ENCODE assay signal across 27 cellular contexts in the genomic region with DNA sequence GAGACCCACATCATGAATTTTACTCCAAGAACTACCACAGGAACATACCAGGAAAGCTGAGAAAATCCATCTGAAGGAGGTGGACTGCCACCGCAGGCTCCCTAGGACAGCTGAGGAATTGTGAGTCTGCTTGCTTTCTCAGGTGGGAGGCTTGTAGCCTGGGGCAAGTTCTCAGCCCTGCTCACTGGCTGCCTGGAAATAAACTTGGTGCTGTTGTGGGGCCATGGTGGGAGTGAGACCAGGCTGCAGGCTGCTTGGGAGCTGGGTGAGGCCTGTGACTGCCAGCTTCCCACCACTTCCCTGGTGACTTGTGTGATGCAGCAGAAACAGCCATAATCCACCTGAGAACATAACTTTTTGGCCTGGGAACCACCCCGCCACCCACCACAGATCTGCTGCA.
"Had no signal": no experiment of that assay in that cellular context is flagged by ENCODE, and none has a peak within 500 bp of the region (broad histone marks: within the 10 kb centered on the region; RNA-seq: fewer than 3 reads in every experiment).

No MANE protein-coding gene starts in this region.

- H3K27ac ChIP-seq: ovary, parathyroid adenoma, psoas muscle, right lobe of liver, sigmoid colon, stomach, thoracic aorta, thyroid gland, tibial nerve, upper lobe of left lung, vagina had no signal

- H3K36me3 Mint-ChIP-seq: natural killer cell treated with Interleukin-12 subunit alpha and Interleukin-12 subunit beta and Interleukin-15 and Interleukin-18, amount 100 ng/mL, for 72 hours; stimulated activated effector memory CD8-positive, alpha-beta T cell treated with anti-CD3 and anti-CD28 coated beads, Interleukin-12 subunit alpha, Interleukin-12 subunit beta, amount 100 ng/mL, for 72 hours; stimulated activated naive B cell treated with anti-CD40 and anti-IgM and Interleukin-4, amounts not matched to agents 10 μg/mL and 1 μg/mL and 100 μg/mL, for 72 hours had no signal

- H3K27me3 Mint-ChIP-seq: progenitor cell of endocrine pancreas had no signal

- H3K9me3 Mint-ChIP-seq: natural killer cell treated with Interleukin-12 subunit alpha and Interleukin-12 subunit beta and Interleukin-15 and Interleukin-18, amount 100 ng/mL, for 72 hours; nephron progenitor cell; neural crest cell; stimulated activated effector memory CD8-positive, alpha-beta T cell treated with anti-CD3 and anti-CD28 coated beads, Interleukin-12 subunit alpha, Interleukin-12 subunit beta, amount 100 ng/mL, for 72 hours; stimulated activated naive B cell treated with anti-CD40 and anti-IgM and Interleukin-4, amounts not matched to agents 10 μg/mL and 1 μg/mL and 100 μg/mL, for 72 hours had no signal

- ATAC-seq: psoas muscle; right cardiac atrium; right lobe of liver; stimulated activated effector memory CD8-positive, alpha-beta T cell treated with anti-CD3 and anti-CD28 coated beads, Interleukin-12 subunit alpha, Interleukin-12 subunit beta, amount 100 ng/mL, for 72 hours; stimulated activated naive B cell treated with anti-CD40 and anti-IgM and Interleukin-4, amounts not matched to agents 10 μg/mL and 1 μg/mL and 100 μg/mL, for 72 hours had no signal

- H3K27me3 ChIP-seq: ovary, right lobe of liver, sigmoid colon, stomach, thyroid gland, tibial nerve, upper lobe of left lung, vagina had no signal

- H3K4me3 Mint-ChIP-seq: natural killer cell treated with Interleukin-12 subunit alpha and Interleukin-12 subunit beta and Interleukin-15 and Interleukin-18, amount 100 ng/mL, for 72 hours; nephron progenitor cell; neural crest cell; stimulated activated effector memory CD8-positive, alpha-beta T cell treated with anti-CD3 and anti-CD28 coated beads, Interleukin-12 subunit alpha, Interleukin-12 subunit beta, amount 100 ng/mL, for 72 hours; stimulated activated naive B cell treated with anti-CD40 and anti-IgM and Interleukin-4, amounts not matched to agents 10 μg/mL and 1 μg/mL and 100 μg/mL, for 72 hours; stimulated activated naive CD8-positive, alpha-beta T cell treated with anti-CD3 and anti-CD28 coated beads, Interleukin-15, Interleukin-2, amounts not matched to agents 100 ng/mL and 50 ng/mL, for 24 hours had no signal

- H3K4me3 ChIP-seq: ovary, psoas muscle, right lobe of liver, sigmoid colon, stomach, thoracic aorta, thyroid gland, tibial nerve, upper lobe of left lung, vagina had no signal

- H3K36me3 ChIP-seq: ovary, right lobe of liver, sigmoid colon, stomach, thoracic aorta, thyroid gland, tibial nerve, upper lobe of left lung, vagina had no signal

- H3K9me3 ChIP-seq: ovary, right lobe of liver, sigmoid colon, thoracic aorta, thyroid gland, upper lobe of left lung, vagina had no signal

- H3K4me1 ChIP-seq: parathyroid adenoma, psoas muscle, right lobe of liver, sigmoid colon, stomach, thyroid gland, tibial nerve, upper lobe of left lung, vagina had no signal

- H3K4me1 Mint-ChIP-seq: nephron progenitor cell; neural crest cell; stimulated activated effector memory CD8-positive, alpha-beta T cell treated with anti-CD3 and anti-CD28 coated beads, Interleukin-12 subunit alpha, Interleukin-12 subunit beta, amount 100 ng/mL, for 72 hours; stimulated activated naive B cell treated with anti-CD40 and anti-IgM and Interleukin-4, amounts not matched to agents 10 μg/mL and 1 μg/mL and 100 μg/mL, for 72 hours had no signal

- H3K27ac Mint-ChIP-seq: natural killer cell treated with Interleukin-12 subunit alpha and Interleukin-12 subunit beta and Interleukin-15 and Interleukin-18, amount 100 ng/mL, for 72 hours; nephron progenitor cell; progenitor cell of endocrine pancreas; stimulated activated effector memory CD8-positive, alpha-beta T cell treated with anti-CD3 and anti-CD28 coated beads, Interleukin-12 subunit alpha, Interleukin-12 subunit beta, amount 100 ng/mL, for 72 hours; stimulated activated naive B cell treated with anti-CD40 and anti-IgM and Interleukin-4, amounts not matched to agents 10 μg/mL and 1 μg/mL and 100 μg/mL, for 72 hours; stimulated activated naive CD8-positive, alpha-beta T cell treated with anti-CD3 and anti-CD28 coated beads, Interleukin-15, Interleukin-2, amounts not matched to agents 100 ng/mL and 50 ng/mL, for 24 hours had no signal

- H3K9ac ChIP-seq: parathyroid adenoma had no signal

- DNase-seq: nephron progenitor cell; occipital lobe; ovary; psoas muscle; right cardiac atrium; right lobe of liver; sigmoid colon; small intestine; stimulated activated CD4-positive, alpha-beta T cell treated with anti-CD3 and anti-CD28 coated beads, Interleukin-15, amount 100 ng/mL, for 24 hours; stimulated activated CD4-positive, alpha-beta T cell treated with anti-CD3 and anti-CD28 coated beads, Interleukin-2, amount 100 ng/mL, for 24 hours; stimulated activated CD4-positive, alpha-beta T cell treated with anti-CD3 and anti-CD28 coated beads, Interleukin-2, amount 100 ng/mL, for 48 hours; stimulated activated CD4-positive, alpha-beta T cell treated with anti-CD3 and anti-CD28 coated beads, Interleukin-4, amount 100 ng/mL, for 24 hours; stimulated activated naive B cell treated with anti-CD40 and anti-IgM and Interleukin-4, amounts not matched to agents 10 μg/mL and 1 μg/mL and 100 μg/mL, for 72 hours; stimulated activated naive CD4-positive, alpha-beta T cell treated with Interleukin-2 at 50 U/mL for 16 hours; stomach; thyroid gland; trophoblast cell; upper lobe of left lung had no signal

- H3K79me2 ChIP-seq: parathyroid adenoma had no signal
